ENCODE assay signal across 1 cellular context in the genomic region with DNA sequence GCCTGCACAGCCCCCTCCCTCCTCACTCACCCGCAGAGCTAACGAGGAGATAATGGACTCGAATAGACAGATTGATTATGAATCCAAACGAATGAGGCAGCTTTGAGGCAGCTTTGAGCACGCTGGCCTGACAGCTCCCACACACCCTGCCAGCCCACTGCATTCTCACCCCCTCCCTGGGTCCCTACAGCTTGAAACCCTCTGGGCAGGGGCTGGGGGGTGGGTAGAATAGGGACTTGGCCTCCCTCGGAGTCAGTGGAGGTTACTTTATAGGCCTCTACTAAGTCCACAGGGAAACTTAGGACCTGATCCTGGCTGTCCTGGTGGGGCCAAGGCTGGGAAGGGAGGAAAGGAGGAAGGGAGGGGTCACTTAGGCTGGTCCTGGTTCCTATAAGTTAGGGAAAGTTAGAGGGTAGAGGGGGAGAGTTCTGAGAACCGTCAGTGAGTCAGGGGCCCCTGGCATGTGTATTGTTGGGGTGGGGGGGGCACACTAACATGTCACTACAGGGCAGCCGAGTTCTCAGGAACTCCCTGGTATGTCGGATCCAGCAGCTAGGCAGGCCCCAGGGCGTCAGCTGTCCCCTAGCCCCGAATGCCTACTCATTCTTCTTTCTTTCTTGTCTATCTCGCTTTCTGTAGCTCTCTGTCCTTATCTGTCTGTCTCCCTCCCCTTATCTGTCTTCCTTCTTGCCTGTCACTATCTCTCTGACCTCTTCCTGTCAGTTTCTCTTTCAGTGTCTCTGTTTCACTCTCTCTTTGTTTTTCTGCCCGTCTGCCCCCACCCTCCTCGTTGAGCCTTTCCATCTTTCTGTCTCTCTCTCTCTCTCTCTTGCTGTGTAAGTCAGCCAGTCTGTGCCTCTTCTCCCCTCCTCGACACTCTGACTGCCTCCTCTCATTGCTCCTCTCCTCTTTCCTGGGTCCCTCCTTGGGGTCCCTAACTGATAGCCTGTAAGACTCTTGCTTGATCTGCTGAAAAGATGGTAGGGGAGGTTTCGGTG.
TF ChIP-seq lines count a peak whose summit lies in the region.

No MANE protein-coding gene starts in this region.

TF ChIP-seq in K562, 482 proteins besides CTCF, POLR2A, EP300 and RAD21 (continues in another document):
- TF ChIP-seq RBM14 (IDR thresholded peaks at IDR 0.05; ENCODE audit: borderline replicate concordance, insufficient read depth, low read depth, low read length) (no peak), RFX1 (IDR thresholded peaks at IDR 0.05) (no peak), ZNF707 (CRISPR knock-in tag; conservative IDR thresholded peaks at IDR 0.05) (no peak), ZNF780A (CRISPR knock-in tag; IDR thresholded peaks at IDR 0.05) (no peak), KAT8 (IDR thresholded peaks at IDR 0.05; ENCODE audit: low read depth) (no peak), HLTF (IDR thresholded peaks at IDR 0.05) (peak; percentile 94), HDAC8 (tag; IDR thresholded peaks at IDR 0.05) (no peak), CBX3 (IDR thresholded peaks at IDR 0.05; ENCODE audit: borderline replicate concordance in 1 of 2, low read length in 2 of 2) (no peak), ZNF134 (CRISPR knock-in tag; conservative IDR thresholded peaks at IDR 0.05) (no peak), THRAP3 (IDR thresholded peaks at IDR 0.05; ENCODE audit: borderline replicate concordance) (0 out of 2 replicates have a peak, but pooled peaks have one; percentile 64), ZNF668 (CRISPR knock-in tag; IDR thresholded peaks at IDR 0.05) (no peak), SRSF7 (optimal IDR thresholded peaks at IDR 0.05; ENCODE audit: low read depth, low read length) (no peak), ZNF239 (CRISPR knock-in tag; IDR thresholded peaks at IDR 0.05) (no peak), FOXA3 (CRISPR knock-in tag; conservative IDR thresholded peaks at IDR 0.05 in 1 of 2, IDR thresholded peaks at IDR 0.05 in 1 of 2) (no peak), TBL1XR1 (IDR thresholded peaks at IDR 0.05; ENCODE audit: low read length in 2 of 2) (peak; percentile 69 to 93; a peak in 3 of 4 replicates), ZNF696 (CRISPR knock-in tag; conservative IDR thresholded peaks at IDR 0.05) (no peak), CBX5 (IDR thresholded peaks at IDR 0.05; ENCODE audit: borderline replicate concordance, low read depth) (no peak), PHF8 (IDR thresholded peaks at IDR 0.05; ENCODE audit: borderline replicate concordance, low read length) (no peak; the same call in 1 of the 2 replicates), KLF6 (CRISPR knock-in tag; IDR thresholded peaks at IDR 0.05; ENCODE audit: borderline replicate concordance) (no peak), SETDB1 (IDR thresholded peaks at IDR 0.05; ENCODE audit: low read length) (no peak), ZNF717 (CRISPR knock-in tag; IDR thresholded peaks at IDR 0.05) (no peak)
- TF ChIP-seq, protein P1, sequence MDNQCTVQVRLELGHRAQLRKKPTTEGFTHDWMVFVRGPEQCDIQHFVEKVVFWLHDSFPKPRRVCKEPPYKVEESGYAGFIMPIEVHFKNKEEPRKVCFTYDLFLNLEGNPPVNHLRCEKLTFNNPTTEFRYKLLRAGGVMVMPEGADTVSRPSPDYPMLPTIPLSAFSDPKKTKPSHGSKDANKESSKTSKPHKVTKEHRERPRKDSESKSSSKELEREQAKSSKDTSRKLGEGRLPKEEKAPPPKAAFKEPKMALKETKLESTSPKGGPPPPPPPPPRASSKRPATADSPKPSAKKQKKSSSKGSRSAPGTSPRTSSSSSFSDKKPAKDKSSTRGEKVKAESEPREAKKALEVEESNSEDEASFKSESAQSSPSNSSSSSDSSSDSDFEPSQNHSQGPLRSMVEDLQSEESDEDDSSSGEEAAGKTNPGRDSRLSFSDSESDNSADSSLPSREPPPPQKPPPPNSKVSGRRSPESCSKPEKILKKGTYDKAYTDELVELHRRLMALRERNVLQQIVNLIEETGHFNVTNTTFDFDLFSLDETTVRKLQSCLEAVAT (IDR thresholded peaks at IDR 0.05) = peak; percentile 61 to 89; a peak in 3 of 4 replicates
- TF ChIP-seq, protein P2, sequence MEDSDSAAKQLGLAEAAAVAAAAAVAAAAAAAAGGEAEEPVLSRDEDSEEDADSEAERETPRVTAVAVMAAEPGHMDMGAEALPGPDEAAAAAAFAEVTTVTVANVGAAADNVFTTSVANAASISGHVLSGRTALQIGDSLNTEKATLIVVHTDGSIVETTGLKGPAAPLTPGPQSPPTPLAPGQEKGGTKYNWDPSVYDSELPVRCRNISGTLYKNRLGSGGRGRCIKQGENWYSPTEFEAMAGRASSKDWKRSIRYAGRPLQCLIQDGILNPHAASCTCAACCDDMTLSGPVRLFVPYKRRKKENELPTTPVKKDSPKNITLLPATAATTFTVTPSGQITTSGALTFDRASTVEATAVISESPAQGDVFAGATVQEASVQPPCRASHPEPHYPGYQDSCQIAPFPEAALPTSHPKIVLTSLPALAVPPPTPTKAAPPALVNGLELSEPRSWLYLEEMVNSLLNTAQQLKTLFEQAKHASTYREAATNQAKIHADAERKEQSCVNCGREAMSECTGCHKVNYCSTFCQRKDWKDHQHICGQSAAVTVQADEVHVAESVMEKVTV (CRISPR knock-in tag; IDR thresholded peaks at IDR 0.05) = no peak
- TF ChIP-seq, protein P3, sequence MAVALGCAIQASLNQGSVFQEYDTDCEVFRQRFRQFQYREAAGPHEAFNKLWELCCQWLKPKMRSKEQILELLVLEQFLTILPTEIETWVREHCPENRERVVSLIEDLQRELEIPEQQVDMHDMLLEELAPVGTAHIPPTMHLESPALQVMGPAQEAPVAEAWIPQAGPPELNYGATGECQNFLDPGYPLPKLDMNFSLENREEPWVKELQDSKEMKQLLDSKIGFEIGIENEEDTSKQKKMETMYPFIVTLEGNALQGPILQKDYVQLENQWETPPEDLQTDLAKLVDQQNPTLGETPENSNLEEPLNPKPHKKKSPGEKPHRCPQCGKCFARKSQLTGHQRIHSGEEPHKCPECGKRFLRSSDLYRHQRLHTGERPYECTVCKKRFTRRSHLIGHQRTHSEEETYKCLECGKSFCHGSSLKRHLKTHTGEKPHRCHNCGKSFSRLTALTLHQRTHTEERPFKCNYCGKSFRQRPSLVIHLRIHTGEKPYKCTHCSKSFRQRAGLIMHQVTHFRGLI (CRISPR knock-in tag; IDR thresholded peaks at IDR 0.05) = peak; percentile 64; the same call in 1 of the 2 replicates
- TF ChIP-seq, protein P4, sequence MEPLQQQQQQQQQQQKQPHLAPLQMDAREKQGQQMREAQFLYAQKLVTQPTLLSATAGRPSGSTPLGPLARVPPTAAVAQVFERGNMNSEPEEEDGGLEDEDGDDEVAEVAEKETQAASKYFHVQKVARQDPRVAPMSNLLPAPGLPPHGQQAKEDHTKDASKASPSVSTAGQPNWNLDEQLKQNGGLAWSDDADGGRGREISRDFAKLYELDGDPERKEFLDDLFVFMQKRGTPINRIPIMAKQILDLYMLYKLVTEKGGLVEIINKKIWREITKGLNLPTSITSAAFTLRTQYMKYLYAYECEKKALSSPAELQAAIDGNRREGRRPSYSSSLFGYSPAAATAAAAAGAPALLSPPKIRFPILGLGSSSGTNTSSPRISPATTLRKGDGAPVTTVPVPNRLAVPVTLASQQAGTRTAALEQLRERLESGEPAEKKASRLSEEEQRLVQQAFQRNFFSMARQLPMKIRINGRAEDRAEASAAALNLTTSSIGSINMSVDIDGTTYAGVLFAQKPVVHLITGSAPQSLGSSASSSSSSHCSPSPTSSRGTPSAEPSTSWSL (CRISPR knock-in tag; IDR thresholded peaks at IDR 0.05; ENCODE audit: borderline replicate concordance) = no peak
- TF ChIP-seq, protein P5, sequence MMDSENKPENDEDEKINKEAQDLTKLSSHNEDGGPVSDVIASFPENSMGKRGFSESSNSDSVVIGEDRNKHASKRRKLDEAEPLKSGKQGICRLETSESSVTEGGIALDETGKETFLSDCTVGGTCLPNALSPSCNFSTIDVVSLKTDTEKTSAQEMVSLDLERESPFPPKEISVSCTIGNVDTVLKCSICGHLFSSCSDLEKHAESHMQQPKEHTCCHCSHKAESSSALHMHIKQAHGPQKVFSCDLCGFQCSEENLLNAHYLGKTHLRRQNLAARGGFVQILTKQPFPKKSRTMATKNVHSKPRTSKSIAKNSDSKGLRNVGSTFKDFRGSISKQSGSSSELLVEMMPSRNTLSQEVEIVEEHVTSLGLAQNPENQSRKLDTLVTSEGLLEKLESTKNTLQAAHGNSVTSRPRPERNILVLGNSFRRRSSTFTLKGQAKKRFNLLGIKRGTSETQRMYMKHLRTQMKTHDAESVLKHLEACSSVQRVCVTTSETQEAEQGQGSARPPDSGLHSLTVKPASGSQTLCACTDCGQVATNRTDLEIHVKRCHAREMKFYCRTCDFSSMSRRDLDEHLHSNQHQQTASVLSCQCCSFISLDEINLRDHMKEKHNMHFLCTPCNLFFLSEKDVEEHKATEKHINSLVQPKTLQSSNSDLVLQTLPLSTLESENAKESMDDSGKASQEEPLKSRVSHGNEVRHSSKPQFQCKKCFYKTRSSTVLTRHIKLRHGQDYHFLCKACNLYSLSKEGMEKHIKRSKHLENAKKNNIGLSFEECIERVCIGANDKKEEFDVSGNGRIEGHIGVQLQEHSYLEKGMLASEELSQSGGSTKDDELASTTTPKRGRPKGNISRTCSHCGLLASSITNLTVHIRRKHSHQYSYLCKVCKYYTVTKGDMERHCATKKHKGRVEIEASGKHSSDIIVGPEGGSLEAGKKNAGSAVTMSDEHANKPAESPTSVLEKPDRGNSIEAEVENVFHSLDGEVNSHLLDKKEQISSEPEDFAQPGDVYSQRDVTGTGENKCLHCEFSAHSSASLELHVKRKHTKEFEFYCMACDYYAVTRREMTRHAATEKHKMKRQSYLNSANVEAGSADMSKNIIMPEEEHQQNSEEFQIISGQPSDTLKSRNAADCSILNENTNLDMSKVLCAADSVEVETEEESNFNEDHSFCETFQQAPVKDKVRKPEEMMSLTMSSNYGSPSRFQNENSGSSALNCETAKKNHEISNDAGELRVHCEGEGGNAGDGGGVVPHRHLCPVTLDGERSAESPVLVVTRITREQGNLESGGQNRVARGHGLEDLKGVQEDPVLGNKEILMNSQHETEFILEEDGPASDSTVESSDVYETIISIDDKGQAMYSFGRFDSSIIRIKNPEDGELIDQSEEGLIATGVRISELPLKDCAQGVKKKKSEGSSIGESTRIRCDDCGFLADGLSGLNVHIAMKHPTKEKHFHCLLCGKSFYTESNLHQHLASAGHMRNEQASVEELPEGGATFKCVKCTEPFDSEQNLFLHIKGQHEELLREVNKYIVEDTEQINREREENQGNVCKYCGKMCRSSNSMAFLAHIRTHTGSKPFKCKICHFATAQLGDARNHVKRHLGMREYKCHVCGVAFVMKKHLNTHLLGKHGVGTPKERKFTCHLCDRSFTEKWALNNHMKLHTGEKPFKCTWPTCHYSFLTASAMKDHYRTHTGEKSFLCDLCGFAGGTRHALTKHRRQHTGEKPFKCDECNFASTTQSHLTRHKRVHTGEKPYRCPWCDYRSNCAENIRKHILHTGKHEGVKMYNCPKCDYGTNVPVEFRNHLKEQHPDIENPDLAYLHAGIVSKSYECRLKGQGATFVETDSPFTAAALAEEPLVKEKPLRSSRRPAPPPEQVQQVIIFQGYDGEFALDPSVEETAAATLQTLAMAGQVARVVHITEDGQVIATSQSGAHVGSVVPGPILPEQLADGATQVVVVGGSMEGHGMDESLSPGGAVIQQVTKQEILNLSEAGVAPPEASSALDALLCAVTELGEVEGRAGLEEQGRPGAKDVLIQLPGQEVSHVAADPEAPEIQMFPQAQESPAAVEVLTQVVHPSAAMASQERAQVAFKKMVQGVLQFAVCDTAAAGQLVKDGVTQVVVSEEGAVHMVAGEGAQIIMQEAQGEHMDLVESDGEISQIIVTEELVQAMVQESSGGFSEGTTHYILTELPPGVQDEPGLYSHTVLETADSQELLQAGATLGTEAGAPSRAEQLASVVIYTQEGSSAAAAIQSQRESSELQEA (IDR thresholded peaks at IDR 0.05; ENCODE audit: low read depth) = peak; percentile 84
- TF ChIP-seq, protein P6, sequence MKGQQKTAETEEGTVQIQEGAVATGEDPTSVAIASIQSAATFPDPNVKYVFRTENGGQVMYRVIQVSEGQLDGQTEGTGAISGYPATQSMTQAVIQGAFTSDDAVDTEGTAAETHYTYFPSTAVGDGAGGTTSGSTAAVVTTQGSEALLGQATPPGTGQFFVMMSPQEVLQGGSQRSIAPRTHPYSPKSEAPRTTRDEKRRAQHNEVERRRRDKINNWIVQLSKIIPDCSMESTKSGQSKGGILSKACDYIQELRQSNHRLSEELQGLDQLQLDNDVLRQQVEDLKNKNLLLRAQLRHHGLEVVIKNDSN (CRISPR knock-in tag; IDR thresholded peaks at IDR 0.05) = no peak
- TF ChIP-seq, protein P7, sequence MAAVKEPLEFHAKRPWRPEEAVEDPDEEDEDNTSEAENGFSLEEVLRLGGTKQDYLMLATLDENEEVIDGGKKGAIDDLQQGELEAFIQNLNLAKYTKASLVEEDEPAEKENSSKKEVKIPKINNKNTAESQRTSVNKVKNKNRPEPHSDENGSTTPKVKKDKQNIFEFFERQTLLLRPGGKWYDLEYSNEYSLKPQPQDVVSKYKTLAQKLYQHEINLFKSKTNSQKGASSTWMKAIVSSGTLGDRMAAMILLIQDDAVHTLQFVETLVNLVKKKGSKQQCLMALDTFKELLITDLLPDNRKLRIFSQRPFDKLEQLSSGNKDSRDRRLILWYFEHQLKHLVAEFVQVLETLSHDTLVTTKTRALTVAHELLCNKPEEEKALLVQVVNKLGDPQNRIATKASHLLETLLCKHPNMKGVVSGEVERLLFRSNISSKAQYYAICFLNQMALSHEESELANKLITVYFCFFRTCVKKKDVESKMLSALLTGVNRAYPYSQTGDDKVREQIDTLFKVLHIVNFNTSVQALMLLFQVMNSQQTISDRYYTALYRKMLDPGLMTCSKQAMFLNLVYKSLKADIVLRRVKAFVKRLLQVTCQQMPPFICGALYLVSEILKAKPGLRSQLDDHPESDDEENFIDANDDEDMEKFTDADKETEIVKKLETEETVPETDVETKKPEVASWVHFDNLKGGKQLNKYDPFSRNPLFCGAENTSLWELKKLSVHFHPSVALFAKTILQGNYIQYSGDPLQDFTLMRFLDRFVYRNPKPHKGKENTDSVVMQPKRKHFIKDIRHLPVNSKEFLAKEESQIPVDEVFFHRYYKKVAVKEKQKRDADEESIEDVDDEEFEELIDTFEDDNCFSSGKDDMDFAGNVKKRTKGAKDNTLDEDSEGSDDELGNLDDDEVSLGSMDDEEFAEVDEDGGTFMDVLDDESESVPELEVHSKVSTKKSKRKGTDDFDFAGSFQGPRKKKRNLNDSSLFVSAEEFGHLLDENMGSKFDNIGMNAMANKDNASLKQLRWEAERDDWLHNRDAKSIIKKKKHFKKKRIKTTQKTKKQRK (IDR thresholded peaks at IDR 0.05; ENCODE audit: borderline replicate concordance, low read depth, low read length) = no peak
- TF ChIP-seq, protein P8, sequence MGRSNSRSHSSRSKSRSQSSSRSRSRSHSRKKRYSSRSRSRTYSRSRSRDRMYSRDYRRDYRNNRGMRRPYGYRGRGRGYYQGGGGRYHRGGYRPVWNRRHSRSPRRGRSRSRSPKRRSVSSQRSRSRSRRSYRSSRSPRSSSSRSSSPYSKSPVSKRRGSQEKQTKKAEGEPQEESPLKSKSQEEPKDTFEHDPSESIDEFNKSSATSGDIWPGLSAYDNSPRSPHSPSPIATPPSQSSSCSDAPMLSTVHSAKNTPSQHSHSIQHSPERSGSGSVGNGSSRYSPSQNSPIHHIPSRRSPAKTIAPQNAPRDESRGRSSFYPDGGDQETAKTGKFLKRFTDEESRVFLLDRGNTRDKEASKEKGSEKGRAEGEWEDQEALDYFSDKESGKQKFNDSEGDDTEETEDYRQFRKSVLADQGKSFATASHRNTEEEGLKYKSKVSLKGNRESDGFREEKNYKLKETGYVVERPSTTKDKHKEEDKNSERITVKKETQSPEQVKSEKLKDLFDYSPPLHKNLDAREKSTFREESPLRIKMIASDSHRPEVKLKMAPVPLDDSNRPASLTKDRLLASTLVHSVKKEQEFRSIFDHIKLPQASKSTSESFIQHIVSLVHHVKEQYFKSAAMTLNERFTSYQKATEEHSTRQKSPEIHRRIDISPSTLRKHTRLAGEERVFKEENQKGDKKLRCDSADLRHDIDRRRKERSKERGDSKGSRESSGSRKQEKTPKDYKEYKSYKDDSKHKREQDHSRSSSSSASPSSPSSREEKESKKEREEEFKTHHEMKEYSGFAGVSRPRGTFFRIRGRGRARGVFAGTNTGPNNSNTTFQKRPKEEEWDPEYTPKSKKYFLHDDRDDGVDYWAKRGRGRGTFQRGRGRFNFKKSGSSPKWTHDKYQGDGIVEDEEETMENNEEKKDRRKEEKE (IDR thresholded peaks at IDR 0.05; ENCODE audit: borderline replicate concordance in 1 of 2, control insufficient read depth in 1 of 2, low read depth in 2 of 2, low read length in 1 of 2) = no peak
